In genomic region chr17:61904094-61904710, GRCh38 we compare ENCODE assay signal across 11 cellular contexts. TPM values are rescaled to one million over a fixed set of nuclear protein-coding genes. Genes with fewer than 3 reads are reported as not detected.
DNase-seq lines count a peak whose midpoint lies in the region; ATAC-seq and TF ChIP-seq lines count a peak whose summit lies in the region.
"Had no signal": no experiment of that assay in that cellular context is flagged by ENCODE, and none has a peak within 500 bp of the region (broad histone marks: within the 10 kb centered on the region; RNA-seq: fewer than 3 reads in every experiment).

No MANE protein-coding gene starts in this region.

- H3K4me1 Mint-ChIP-seq in CD8-positive, alpha-beta T cell (ENCODE audit: low read depth), result peaks cover 7% of the 10 kb centered on the region
- no peaks in the 10 kb centered on the region for H3K4me1 Mint-ChIP-seq in nephron progenitor cell

- no peaks in the 10 kb centered on the region for H3K27me3 ChIP-seq in CD8-positive, alpha-beta T cell (ENCODE audit: insufficient read depth, low read length)
- H3K27me3 ChIP-seq: BLaER1 treated with 17β-estradiol and CSF1 and Interleukin-3, amounts not matched to agents 10 nM and 100 nM; upper lobe of right lung had no signal

- H3K27ac ChIP-seq in CD8-positive, alpha-beta T cell (ENCODE audit: low read depth, low read length), result peak overlapping the region; percentile 50
- H3K27ac ChIP-seq: BLaER1 treated with 17β-estradiol and CSF1 and Interleukin-3, amounts not matched to agents 10 nM and 100 nM; lower lobe of right lung; upper lobe of right lung had no signal

- peak overlapping the region; percentile 74 for H3K4me3 Mint-ChIP-seq in CD8-positive, alpha-beta T cell
- H3K4me3 Mint-ChIP-seq in nephron progenitor cell, result no peak overlapping the region

- CTCF ChIA-PET in CD8-positive, alpha-beta T cell (lab: Charles Lee), result interaction anchor here (0.5 to 1.2 kb wide), 2 partner anchors 9 to 11 kb away, joined by 3 read pairs; no protein-coding TSS in a partner anchor

- no peaks in the 10 kb centered on the region for H3K27me3 Mint-ChIP-seq in CD8-positive, alpha-beta T cell (ENCODE audit: low read depth)
- no peaks in the 10 kb centered on the region for H3K27me3 Mint-ChIP-seq in nephron progenitor cell (ENCODE audit: low read depth, poor library complexity)

- no peak for TF ChIP-seq CTCF in CD8-positive, alpha-beta T cell (IDR thresholded peaks at IDR 0.05)
- no peak for TF ChIP-seq CTCF in nephron progenitor cell (IDR thresholded peaks at IDR 0.05)

- H3K36me3 Mint-ChIP-seq in CD8-positive, alpha-beta T cell, result peaks cover 65% of the 10 kb centered on the region
- H3K36me3 Mint-ChIP-seq in nephron progenitor cell (ENCODE audit: low read depth), result peaks cover 57% of the 10 kb centered on the region

- H3K9me3 Mint-ChIP-seq in CD8-positive, alpha-beta T cell, result no peaks in the 10 kb centered on the region
- no peaks in the 10 kb centered on the region for H3K9me3 Mint-ChIP-seq in nephron progenitor cell

- no peaks in the 10 kb centered on the region for H3K9me3 ChIP-seq in CD8-positive, alpha-beta T cell (ENCODE audit: low read length)
- H3K9me3 ChIP-seq: BLaER1 treated with 17β-estradiol and CSF1 and Interleukin-3, amounts not matched to agents 10 nM and 100 nM; lower lobe of right lung; upper lobe of right lung had no signal

- H3K4me3 ChIP-seq in CD8-positive, alpha-beta T cell (ENCODE audit: low read depth, low read length), result no peak overlapping the region
- H3K4me3 ChIP-seq: BLaER1 treated with 17β-estradiol and CSF1 and Interleukin-3, amounts not matched to agents 10 nM and 100 nM; lower lobe of right lung; upper lobe of right lung had no signal

- POLR2A ChIA-PET in CD8-positive, alpha-beta T cell (lab: Charles Lee), result interaction anchor here (1.3 to 1.8 kb wide), 2 partner anchors 42 to 162 kb away, joined by 3 to 5 read pairs; no protein-coding TSS in a partner anchor

- peak in 3 of 7 experiments; percentile 3 to 32 (median 15) for DNase-seq in CD8-positive, alpha-beta T cell
- DNase-seq in activated naive CD4-positive, alpha-beta T cell treated with anti-CD3 and anti-CD28 coated beads, Interleukin-2, amount 50 U/mL, for 16 hours, result peak; percentile 22
- DNase-seq in amygdala (lab: John Stamatoyannopoulos, UW) (no peak), NCI-H226 (no peak), nephron progenitor cell (no peak), SKM-1 (lab: John Stamatoyannopoulos, UW; ENCODE audit: unreplicated experiment) (no peak)
- DNase-seq: lower lobe of right lung, upper lobe of right lung had no signal

- H3K4me1 ChIP-seq in CD8-positive, alpha-beta T cell (ENCODE audit: insufficient read depth, low read length), result no peaks in the 10 kb centered on the region
- H3K4me1 ChIP-seq: BLaER1 treated with 17β-estradiol and CSF1 and Interleukin-3, amounts not matched to agents 10 nM and 100 nM; lower lobe of right lung; upper lobe of right lung had no signal

- peak; percentile 90 for ATAC-seq in CD8-positive, alpha-beta T cell
- peak; percentile 87 for ATAC-seq in GM19351 (IDR thresholded peaks at IDR 0.05; ENCODE audit: unreplicated experiment)
- peak; percentile 66 for ATAC-seq in HG03432 (IDR thresholded peaks at IDR 0.05; ENCODE audit: unreplicated experiment)
- ATAC-seq: lower lobe of right lung, upper lobe of right lung had no signal

- intact Hi-C loops in CD8-positive, alpha-beta T cell (cut with DNase I, micrococcal nuclease), result no loop called here

- peaks cover 20% of the 10 kb centered on the region for H3K36me3 ChIP-seq in CD8-positive, alpha-beta T cell (ENCODE audit: insufficient read depth, low read length)

- H3K27ac Mint-ChIP-seq in CD8-positive, alpha-beta T cell, result peak overlapping the region; percentile 87
- no peak overlapping the region for H3K27ac Mint-ChIP-seq in nephron progenitor cell

RNA-seq across cellular contexts. Expression of gene INTS2, which starts 23.6 kb away (rescaled TPM):
- 1 to 10 TPM; 9.4 to 9.6 TPM for total RNA-seq in CD8-positive, alpha-beta T cell

RNA-seq across cellular contexts. Expression of gene BRIP1, which starts 40.9 kb away (rescaled TPM):
- total RNA-seq in CD8-positive, alpha-beta T cell, result 1 to 10 TPM in 1 of 2 experiments, under 1 TPM in 1; 0.57 to 1.5 TPM
